ENCODE assay signal across 9 cellular contexts in the genomic region with DNA sequence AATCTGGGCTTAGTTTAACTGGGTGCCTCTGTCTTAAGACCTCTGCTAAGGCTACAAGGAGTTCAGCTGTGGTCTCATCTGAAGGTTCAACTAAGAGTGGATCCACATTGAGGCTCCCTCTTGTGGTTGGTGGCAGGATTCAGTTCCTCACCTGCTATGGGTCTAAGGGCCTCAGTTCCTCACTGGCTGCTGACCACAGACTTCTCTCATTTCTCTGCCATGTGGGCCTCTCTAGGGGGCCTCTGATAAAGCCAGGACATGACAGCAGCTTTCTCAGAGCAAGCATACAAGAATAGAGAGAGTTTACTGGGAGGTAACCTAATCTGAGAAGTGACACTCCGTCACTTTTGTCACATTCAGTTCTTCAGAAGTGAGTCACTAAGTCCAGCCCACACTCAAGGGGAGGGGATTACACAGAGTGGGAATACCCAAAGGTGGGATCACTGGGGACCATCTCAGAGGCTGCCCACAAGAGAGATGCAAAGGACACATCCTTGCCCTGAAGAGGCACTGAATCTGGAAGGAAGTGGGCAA.
DNase-seq lines count a peak whose midpoint lies in the region; ATAC-seq and TF ChIP-seq lines count a peak whose summit lies in the region.
"Had no signal": no experiment of that assay in that cellular context is flagged by ENCODE, and none has a peak within 500 bp of the region (broad histone marks: within the 10 kb centered on the region; RNA-seq: fewer than 3 reads in every experiment).

No MANE protein-coding gene starts in this region.

- no peaks in the 10 kb centered on the region for H3K9me3 ChIP-seq in DOHH2 (ENCODE audit: control insufficient read depth, insufficient read depth, low read length)

- no peaks in the 10 kb centered on the region for H4K20me1 ChIP-seq in DOHH2 (ENCODE audit: control insufficient read depth, insufficient read depth, low read depth, low read length)

- H3K36me3 ChIP-seq in DOHH2 (ENCODE audit: control insufficient read depth, low read length), result no peaks in the 10 kb centered on the region

- H3K4me3 ChIP-seq in DOHH2 (ENCODE audit: low read length), result no peak overlapping the region
- no peak overlapping the region for H3K4me3 ChIP-seq in HL-60 (replicated peaks; ENCODE audit: insufficient read depth, low read length)

- no peaks in the 10 kb centered on the region for H3K79me2 ChIP-seq in DOHH2 (ENCODE audit: control insufficient read depth, low read length)

- no peaks in the 10 kb centered on the region for H3F3A ChIP-seq in DOHH2 (ENCODE audit: control insufficient read depth, insufficient read depth)

- H3K4me1 ChIP-seq in DOHH2 (ENCODE audit: control insufficient read depth, low read length), result no peaks in the 10 kb centered on the region

- DNase-seq in GM19238 (ENCODE audit: insufficient read length, low spot score), result peak; percentile 23
- peak; percentile 52 to 75 for DNase-seq in HL-60 (ENCODE audit: low read depth in 1 of 2, low spot score in 1 of 2)
- DNase-seq in iPS-NIHi11 (ENCODE audit: low spot score), result peak; percentile 58
- DNase-seq in cortex of kidney (lab: John Stamatoyannopoulos, UW), result no peak
- no peak for DNase-seq in NCI-H187 (lab: John Stamatoyannopoulos, UW)
- DNase-seq: T-cell had no signal

- H3K4me2 ChIP-seq in DOHH2 (ENCODE audit: low read length), result no peak overlapping the region

- no peak for ATAC-seq in HG02884 (IDR thresholded peaks at IDR 0.05; ENCODE audit: unreplicated experiment)

- H3K9me2 ChIP-seq in DOHH2 (replicated peaks; ENCODE audit: control insufficient read depth, low read length), result no peaks in the 10 kb centered on the region

- peak; percentile 82 for TF ChIP-seq CTCF in DOHH2 (IDR thresholded peaks at IDR 0.05; ENCODE audit: low read depth, low read length, poor library complexity, severe bottlenecking)
- TF ChIP-seq CTCF in HL-60 (IDR thresholded peaks at IDR 0.05; ENCODE audit: insufficient read depth, low read length), result peak; percentile 79
- TF ChIP-seq CTCF in VCaP (conservative IDR thresholded peaks at IDR 0.05), result peak; percentile 62

- H3K27ac ChIP-seq in DOHH2 (ENCODE audit: low read depth, low read length) (no peak overlapping the region), HL-60 (replicated peaks) (no peak overlapping the region), VCaP (no peak overlapping the region)

- H3K27me3 ChIP-seq in DOHH2 (ENCODE audit: control insufficient read depth, low read length) (no peaks in the 10 kb centered on the region; the same call in 1 of the 2 replicates), HL-60 (ENCODE audit: insufficient read depth, poor library complexity, severe bottlenecking) (no peaks in the 10 kb centered on the region)

Comparison
In these comparisons a context has a peak if more than half of its experiments do, and no peak if none do; other contexts are left out.
1. DNase-seq: peak in GM19238 (single experiment), HL-60 (2 of 2) and iPS-NIHi11 (single experiment); none in cortex of kidney (single experiment) and NCI-H187 (0 of 2).
2. Peak in every context shown above with its lines, with median percentiles within 50 percentile points of each other: CTCF ChIP-seq.